15 cellular contexts compared by ENCODE assay signal in genomic region chr5:175668006-175668405, GRCh38. TPM values are rescaled to one million over a fixed set of nuclear protein-coding genes. Genes with fewer than 3 reads are reported as not detected.
DNase-seq lines count a peak whose midpoint lies in the region; ATAC-seq, FAIRE-seq and TF ChIP-seq lines count a peak whose summit lies in the region.
"Had no signal": no experiment of that assay in that cellular context is flagged by ENCODE, and none has a peak within 500 bp of the region (broad histone marks: within the 10 kb centered on the region; RNA-seq: fewer than 3 reads in every experiment).

No MANE protein-coding gene starts in this region.

- H3K18ac ChIP-seq in H1 (ENCODE audit: extremely low read depth, low read length) = no peak overlapping the region

- H4K5ac ChIP-seq in H1 (ENCODE audit: insufficient read length, low read depth, low read length) = no peak overlapping the region

- H3K4me1 ChIP-seq in left ventricle myocardium inferior (peaks cover 98% of the 10 kb centered on the region), H1 (replicated peaks in 1 of 4; ENCODE audit: control insufficient read depth in 3 of 4, insufficient read depth in 4 of 4, low read length in 3 of 4) (no peaks in the 10 kb centered on the region; a peak in 1 of 7 replicates)

- CTCF ChIA-PET in H1 (lab: Charles Lee; ENCODE audit: partially characterized antibody) = interaction anchor here (1.0 to 1.8 kb wide), 4 partner anchors 29 to 134 kb away, joined by 3 to 6 read pairs (median 4); no protein-coding TSS in a partner anchor

- H3K79me1 ChIP-seq in H1 (ENCODE audit: low read depth, low read length) = peaks cover 4% of the 10 kb centered on the region; the same call in 1 of the 2 replicates

- H2BK15ac ChIP-seq in H1 (ENCODE audit: low read length) = no peak overlapping the region

- TF ChIP-seq CTCF in left ventricle myocardium inferior (IDR thresholded peaks at IDR 0.05; ENCODE audit: borderline replicate concordance) (no peak), H1 (IDR thresholded peaks at IDR 0.05; ENCODE audit: control extremely low read depth in 1 of 3, insufficient read depth in 1 of 3, low read depth in 1 of 3, low read length in 3 of 3) (no peak)

- no peak overlapping the region for H3K4me2 ChIP-seq in H1 (ENCODE audit: insufficient read depth in 1 of 2, low read depth in 2 of 2, low read length in 2 of 2)
- H3K4me2 ChIP-seq: BLaER1 had no signal

- H2BK5ac ChIP-seq in H1 (ENCODE audit: low read depth, low read length) = no peak overlapping the region

- no peak for DNase-seq in activated T-cell treated with anti-CD3 and anti-CD28 coated beads, Interleukin-2, amount 50 U/mL, for 24 hours
- no peak for DNase-seq in activated T-cell treated with anti-CD3 and anti-CD28 coated beads, Interleukin-2, amount 50 U/mL, for 48 hours
- DNase-seq in left ventricle myocardium inferior (no peak), Right ventricle myocardium inferior (ENCODE audit: missing footprints) (no peak), H1 (ENCODE audit: low read depth in 1 of 2, low spot score in 2 of 2) (no peak), NCI-H2171 (lab: John Stamatoyannopoulos, UW) (no peak)
- DNase-seq: 8988T; AML-193; CD4-positive, CD25-positive, alpha-beta regulatory T cell; DMS53; GM23248; H7 had no signal

- no peak for FAIRE-seq in H1 (lab: Jason Lieb, UNC)
- FAIRE-seq: GM18507 had no signal

- H3K27ac Mint-ChIP-seq in activated T-cell treated with anti-CD3 and anti-CD28 coated beads, Interleukin-2, amount 50 U/mL, for 24 hours = peak overlapping the region; percentile 57

- no peaks in the 10 kb centered on the region for H3K23me2 ChIP-seq in H1 (ENCODE audit: low read depth, low read length)

- no peak overlapping the region for H3K56ac ChIP-seq in H1 (replicated peaks; ENCODE audit: insufficient read length, low read depth, low read length)

- no peaks in the 10 kb centered on the region for H3K79me2 ChIP-seq in H1 (ENCODE audit: control insufficient read depth in 1 of 2, insufficient read depth in 2 of 2, low read length in 2 of 2)

- H2BK120ac ChIP-seq in H1 (replicated peaks; ENCODE audit: low read depth, low read length) = no peak overlapping the region

- H4K20me1 ChIP-seq in H1 (replicated peaks in 1 of 2; ENCODE audit: control insufficient read depth in 1 of 2, insufficient read depth in 2 of 2, low read length in 2 of 2) = peaks cover under 1 to 2% of the 10 kb centered on the region in 2 experiments

- H3K9ac ChIP-seq in H1 (replicated peaks in 1 of 4; ENCODE audit: extremely low read depth in 1 of 4, low read depth in 3 of 4, low read length in 3 of 4) = no peak overlapping the region
- H3K9ac ChIP-seq: BLaER1, GM23248 had no signal

- H3K36me3 ChIP-seq in left ventricle myocardium inferior = no peaks in the 10 kb centered on the region
- no peaks in the 10 kb centered on the region for H3K36me3 ChIP-seq in H1 (ENCODE audit: control insufficient read depth in 2 of 4, insufficient read depth in 4 of 4, low read length in 3 of 4)
- H3K36me3 ChIP-seq: BLaER1 had no signal

- no peak overlapping the region for H3K4ac ChIP-seq in H1 (replicated peaks; ENCODE audit: insufficient read length, low read depth, low read length)

- POLR2A ChIA-PET in H1 (lab: Charles Lee; ENCODE audit: partially characterized antibody) = interaction anchor here (1.0 kb wide), 1 partner anchor 10 kb away, joined by 4 read pairs; no protein-coding TSS in a partner anchor

- H3K4me1 Mint-ChIP-seq in activated T-cell treated with anti-CD3 and anti-CD28 coated beads, Interleukin-2, amount 50 U/mL, for 24 hours (ENCODE audit: low read depth) = peaks cover 77% of the 10 kb centered on the region

- no peak overlapping the region for H3K23ac ChIP-seq in H1 (ENCODE audit: insufficient read length)

- H3K14ac ChIP-seq in H1 (ENCODE audit: insufficient read length) = no peak overlapping the region

- H2BK20ac ChIP-seq in H1 (ENCODE audit: low read length) = no peak overlapping the region

- intact Hi-C loops in left ventricle myocardium inferior (cut with micrococcal nuclease) = no loop called here
- intact Hi-C loops in Right ventricle myocardium inferior (cut with DNase I) = no loop called here

- TF ChIP-seq RAD21 in H1 (IDR thresholded peaks at IDR 0.05 in 1 of 2, conservative IDR thresholded peaks at IDR 0.05 in 1 of 2; ENCODE audit: low read depth in 2 of 2, low read length in 2 of 2) = no peak

- no peak for TF ChIP-seq POLR2A in H1 (IDR thresholded peaks at IDR 0.05; ENCODE audit: control extremely low read depth in 1 of 2, low read depth in 2 of 2, low read length in 2 of 2)

- H3K27me3 ChIP-seq in left ventricle myocardium inferior (ENCODE audit: low read depth) = no peaks in the 10 kb centered on the region
- H3K27me3 ChIP-seq in H1 (replicated peaks in 1 of 4; ENCODE audit: control insufficient read depth in 3 of 4, extremely low read depth in 1 of 4, insufficient read depth in 3 of 4, low read length in 3 of 4) = no peaks in the 10 kb centered on the region
- H3K27me3 ChIP-seq: BLaER1 had no signal

- H3K4me3 ChIP-seq in left ventricle myocardium inferior = no peak overlapping the region
- no peak overlapping the region for H3K4me3 ChIP-seq in H1 (ENCODE audit: extremely low read depth in 1 of 4, insufficient read depth in 2 of 4, low read depth in 3 of 4, low read length in 4 of 4)
- H3K4me3 ChIP-seq: BLaER1, GM23248 had no signal

- no peak overlapping the region for H2AFZ ChIP-seq in H1 (ENCODE audit: low read length)
- H2AFZ ChIP-seq: GM23248 had no signal

- no peak overlapping the region for H3K4me3 Mint-ChIP-seq in activated T-cell treated with anti-CD3 and anti-CD28 coated beads, Interleukin-2, amount 50 U/mL, for 24 hours

- TF ChIP-seq EP300 in H1 (IDR thresholded peaks at IDR 0.05; ENCODE audit: borderline replicate concordance in 1 of 2, low read depth in 2 of 2, low read length in 2 of 2) = no peak

- no peak overlapping the region for H2AK5ac ChIP-seq in H1 (ENCODE audit: low read depth, low read length)

- no peak overlapping the region for H4K8ac ChIP-seq in H1 (ENCODE audit: extremely low read depth, insufficient read depth, low read length)

- WGBS in H1 (ENCODE audit: extremely low coverage in 1 of 2, insufficient coverage in 1 of 2, insufficient read length in 1 of 2, insufficient replicate concordance in 2 of 2, low coverage in 1 of 2, low lambda C conversion rate in 2 of 2, missing lambda C conversion rate in 1 of 2), 2 experiments = 100% methylated on average over 5 of the region's 5 CpGs; no CpG with 5 or more reads in 1 of the 2 experiments

- peak overlapping the region; percentile 71 for H4K91ac ChIP-seq in H1 (replicated peaks; ENCODE audit: insufficient read length, low read length)

- peaks cover 63% of the 10 kb centered on the region for H3K36me3 Mint-ChIP-seq in activated T-cell treated with anti-CD3 and anti-CD28 coated beads, Interleukin-2, amount 50 U/mL, for 24 hours (ENCODE audit: low read depth)

- H2BK12ac ChIP-seq in H1 (ENCODE audit: low read depth, low read length) = no peak overlapping the region

- H3K27me3 Mint-ChIP-seq in activated T-cell treated with anti-CD3 and anti-CD28 coated beads, Interleukin-2, amount 50 U/mL, for 24 hours = no peaks in the 10 kb centered on the region
- H3K27me3 Mint-ChIP-seq: CD4-positive, CD25-positive, alpha-beta regulatory T cell had no signal

- H3K9me3 ChIP-seq in left ventricle myocardium inferior (replicated peaks) (no peaks in the 10 kb centered on the region), H1 (ENCODE audit: insufficient read depth in 2 of 2, low read depth in 1 of 2, low read length in 1 of 2) (no peaks in the 10 kb centered on the region)
- H3K9me3 ChIP-seq: BLaER1 had no signal

- H3K27ac ChIP-seq in left ventricle myocardium inferior (replicated peaks) = peak overlapping the region; percentile 69
- H3K27ac ChIP-seq in H1 (ENCODE audit: low read depth, low read length) = no peak overlapping the region
- H3K27ac ChIP-seq: BLaER1, GM23248 had no signal

- no peaks in the 10 kb centered on the region for H3K9me3 Mint-ChIP-seq in activated T-cell treated with anti-CD3 and anti-CD28 coated beads, Interleukin-2, amount 50 U/mL, for 24 hours

- ATAC-seq in Right ventricle myocardium inferior = no peak
- no peak for ATAC-seq in HG02642 (IDR thresholded peaks at IDR 0.05; ENCODE audit: poor library complexity, unreplicated experiment)

TF ChIP-seq in H1, 55 proteins besides CTCF, POLR2A, EP300 and RAD21:
- TF ChIP-seq TEAD4 (IDR thresholded peaks at IDR 0.05; ENCODE audit: low read depth, low read length) (no peak), NANOG (IDR thresholded peaks at IDR 0.05; ENCODE audit: insufficient read depth, low read depth, low read length, poor library complexity, severe bottlenecking) (no peak), EGR1 (IDR thresholded peaks at IDR 0.05; ENCODE audit: borderline replicate concordance, low read depth, low read length) (no peak), BRCA1 (IDR thresholded peaks at IDR 0.05; ENCODE audit: low read depth, low read length) (no peak), CEBPB (IDR thresholded peaks at IDR 0.05; ENCODE audit: low read depth, low read length) (no peak), RFX5 (IDR thresholded peaks at IDR 0.05; ENCODE audit: borderline replicate concordance, low read depth, low read length) (no peak), TBP (IDR thresholded peaks at IDR 0.05; ENCODE audit: low read depth, low read length) (no peak), TAF1 (IDR thresholded peaks at IDR 0.05; ENCODE audit: low read depth, low read length) (no peak), CBX5 (IDR thresholded peaks at IDR 0.05; ENCODE audit: low read depth, low read length) (no peak), BCL11A (IDR thresholded peaks at IDR 0.05; ENCODE audit: low read depth in 2 of 2, low read length in 2 of 2) (no peak)

RNA-seq across cellular contexts. Expression of gene HRH2, which starts 10.1 kb away (rescaled TPM):
- 47.7 TPM for total RNA-seq in left ventricle myocardium inferior
- 46.6 TPM for total RNA-seq in Right ventricle myocardium inferior
- 8.1 and 9.3 TPM in 2 replicates for total RNA-seq in H1 (2021; fragmentation: NEBNext Ultra II Directional; extraction: Animal tissue kit (Norgen Biotek cat#: 25700))
- 7.8 and 10.2 TPM in 2 replicates for polyA plus RNA-seq in H1 (2011; rRNA removed)
- 4.0 TPM for polyA plus RNA-seq in H1 (2011; cell fraction: cytosol; rRNA removed)
- polyA plus RNA-seq in H1 (2011; cell fraction: nucleus; rRNA removed) = 10.3 TPM
- 6.5 to 7.4 TPM (median 7.2 TPM) in 4 replicates for polyA plus RNA-seq in H1 (2012, experiment 1 of 2)
- 5.5 TPM for polyA plus RNA-seq in H1 (2012, experiment 2 of 2)
- 9.8 TPM for polyA plus RNA-seq in H1 (2013, experiment 1 of 2)
- polyA plus RNA-seq in H1 (2013, experiment 2 of 2) = 9.8 TPM
- 16.1 and 21.8 TPM in 2 replicates for polyA minus RNA-seq in H1 (2011; rRNA and poly(A)+ RNA removed)
- polyA minus RNA-seq in H1 (2011; cell fraction: cytosol; rRNA and poly(A)+ RNA removed) = 5.1 TPM
- polyA minus RNA-seq in H1 (2011; cell fraction: nucleus; rRNA and poly(A)+ RNA removed) = 12.5 TPM
- total RNA-seq: GM23248 had no signal
- polyA plus RNA-seq: GM23248 had no signal
